8 cellular contexts compared by ENCODE assay signal in the genomic region with DNA sequence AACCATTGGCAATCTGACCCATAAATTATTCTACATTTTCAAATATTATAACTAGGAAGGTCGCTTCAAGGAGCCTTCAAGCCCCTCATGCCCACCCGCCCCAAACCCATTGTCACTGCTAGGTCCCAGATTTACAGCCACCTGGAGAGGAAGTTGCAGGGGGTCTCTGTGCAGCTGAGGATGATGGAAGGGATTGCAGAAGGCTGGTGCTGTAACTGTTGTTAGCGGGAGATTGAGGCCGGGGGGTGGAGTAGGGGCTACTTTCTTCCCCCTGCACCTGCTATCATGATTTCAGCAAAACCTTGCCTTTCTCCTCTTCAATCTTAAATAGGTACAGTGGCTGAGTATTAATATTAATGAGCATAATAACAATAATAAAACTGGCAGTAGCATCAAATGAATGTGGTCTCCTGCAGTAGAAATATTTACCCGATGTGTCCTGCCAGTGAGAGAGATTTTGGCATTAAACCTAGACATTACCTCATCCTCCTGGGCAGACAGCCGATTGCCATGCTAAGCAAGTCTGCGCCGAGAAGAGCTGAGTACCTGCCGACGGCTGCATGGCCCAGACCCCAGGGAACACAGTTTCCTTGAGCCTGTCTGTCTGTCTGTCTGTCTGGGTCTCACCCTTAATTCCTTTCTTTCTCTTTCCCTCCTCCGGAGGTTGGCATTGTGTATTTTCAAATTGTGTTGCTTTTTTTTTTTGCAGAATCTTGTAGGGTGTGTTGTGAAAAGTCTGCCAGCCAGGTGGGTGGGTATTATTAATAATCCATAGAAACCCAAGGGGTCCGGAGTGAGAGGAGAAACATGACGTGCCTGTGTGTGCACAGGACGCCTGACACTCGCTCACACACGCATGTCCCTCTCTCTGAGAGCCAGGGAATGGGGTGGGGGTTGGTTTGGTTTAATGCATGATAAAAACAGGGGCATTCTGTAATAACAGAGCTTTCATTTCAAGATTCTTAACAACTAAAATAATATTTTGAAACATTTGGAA.
DNase-seq lines count a peak whose midpoint lies in the region; ATAC-seq and TF ChIP-seq lines count a peak whose summit lies in the region.

No MANE protein-coding gene starts in this region.

- H3K27ac Mint-ChIP-seq in activated T-cell treated with anti-CD3 and anti-CD28 coated beads, Interleukin-2, amount 50 U/mL, for 24 hours = peak overlapping the region; percentile 30
- no peak overlapping the region for H3K27ac Mint-ChIP-seq in activated CD8-positive, alpha-beta memory T cell treated with anti-CD3 and anti-CD28 coated beads, Interleukin-2, amount 10 ng/mL, durations not matched to agents 7 days and 5 days

- peaks cover 14% of the 10 kb centered on the region for H3K9me3 Mint-ChIP-seq in activated T-cell treated with anti-CD3 and anti-CD28 coated beads, Interleukin-2, amount 50 U/mL, for 24 hours
- peaks cover 12% of the 10 kb centered on the region for H3K9me3 Mint-ChIP-seq in activated CD8-positive, alpha-beta memory T cell treated with anti-CD3 and anti-CD28 coated beads, Interleukin-2, amount 10 ng/mL, durations not matched to agents 7 days and 5 days (ENCODE audit: low read depth)

- peaks cover 47% of the 10 kb centered on the region for H3K36me3 Mint-ChIP-seq in activated T-cell treated with anti-CD3 and anti-CD28 coated beads, Interleukin-2, amount 50 U/mL, for 24 hours (ENCODE audit: low read depth)
- peaks cover 24% of the 10 kb centered on the region for H3K36me3 Mint-ChIP-seq in activated CD8-positive, alpha-beta memory T cell treated with anti-CD3 and anti-CD28 coated beads, Interleukin-2, amount 10 ng/mL, durations not matched to agents 7 days and 5 days

- peak overlapping the region; percentile 31 to 55 for H3K4me3 ChIP-seq in ascending aorta
- H3K4me3 ChIP-seq in iPS-20b (ENCODE audit: low read length) = peak overlapping the region; percentile 49

- intact Hi-C loops in ascending aorta (cut with DNase I) = loop anchor here (2.0 to 10.0 kb wide), 5 partner anchors 48 to 1216 kb away; no protein-coding TSS in a partner anchor

- H3K27me3 ChIP-seq in ascending aorta (no peaks in the 10 kb centered on the region), iPS-20b (ENCODE audit: insufficient read depth, low read length) (peaks cover 34% of the 10 kb centered on the region)

- TF ChIP-seq CTCF in ascending aorta (IDR thresholded peaks at IDR 0.05) (no peak), GM10266 (IDR thresholded peaks at IDR 0.05; ENCODE audit: control insufficient read depth, insufficient read depth, low read depth, missing control alignments) (no peak)

- no peaks in the 10 kb centered on the region for H3K27me3 Mint-ChIP-seq in activated T-cell treated with anti-CD3 and anti-CD28 coated beads, Interleukin-2, amount 50 U/mL, for 24 hours
- H3K27me3 Mint-ChIP-seq in activated CD8-positive, alpha-beta memory T cell treated with anti-CD3 and anti-CD28 coated beads, Interleukin-2, amount 10 ng/mL, durations not matched to agents 7 days and 5 days = peaks cover 3% of the 10 kb centered on the region

- peaks cover 8 to 37% of the 10 kb centered on the region in 2 donors for H3K4me1 ChIP-seq in ascending aorta
- H3K4me1 ChIP-seq in iPS-20b (ENCODE audit: insufficient read depth, low read length) = peaks cover 12% of the 10 kb centered on the region

- no peaks in the 10 kb centered on the region for H3K9me3 ChIP-seq in ascending aorta
- H3K9me3 ChIP-seq in iPS-20b (ENCODE audit: insufficient read depth, low read depth, low read length) = peaks cover 9% of the 10 kb centered on the region

- ATAC-seq in activated CD8-positive, alpha-beta memory T cell treated with anti-CD3 and anti-CD28 coated beads, Interleukin-2, amount 10 ng/mL, durations not matched to agents 7 days and 5 days = no peak

- H3K4me1 Mint-ChIP-seq in activated T-cell treated with anti-CD3 and anti-CD28 coated beads, Interleukin-2, amount 50 U/mL, for 24 hours (ENCODE audit: low read depth) = peaks cover 51% of the 10 kb centered on the region
- peaks cover 26% of the 10 kb centered on the region for H3K4me1 Mint-ChIP-seq in activated CD8-positive, alpha-beta memory T cell treated with anti-CD3 and anti-CD28 coated beads, Interleukin-2, amount 10 ng/mL, durations not matched to agents 7 days and 5 days

- DNase-seq in activated T-cell treated with anti-CD3 and anti-CD28 coated beads, Interleukin-2, amount 50 U/mL, for 24 hours = no peak
- DNase-seq in activated T-cell treated with anti-CD3 and anti-CD28 coated beads, Interleukin-2, amount 50 U/mL, for 1 hour = no peak
- DNase-seq in ascending aorta (ENCODE audit: low spot score in 2 of 2) (peak in 1 of 2 donors; percentile 89), superior temporal gyrus (ENCODE audit: extremely low spot score) (peak; percentile 78), GM10266 (ENCODE audit: extremely low spot score) (no peak)
- no peak for DNase-seq in activated CD8-positive, alpha-beta memory T cell treated with anti-CD3 and anti-CD28 coated beads, Interleukin-2, amount 10 ng/mL, durations not matched to agents 7 days and 5 days
- DNase-seq in activated T-cell treated with anti-CD3 and anti-CD28 coated beads, Interleukin-2, amount 50 U/mL, for 48 hours = no peak

- peak overlapping the region; percentile 57; the same call in 1 of the 2 replicates for H3K9ac ChIP-seq in iPS-20b (ENCODE audit: low read depth, low read length)

- peak overlapping the region; percentile 90 to 91 for H3K27ac ChIP-seq in ascending aorta
- no peak overlapping the region for H3K27ac ChIP-seq in iPS-20b (ENCODE audit: low read length)

- peaks cover 11 to 13% of the 10 kb centered on the region in 2 donors for H3K36me3 ChIP-seq in ascending aorta
- H3K36me3 ChIP-seq in iPS-20b (ENCODE audit: insufficient read depth, low read depth, low read length) = no peaks in the 10 kb centered on the region

- CTCF ChIA-PET in activated CD8-positive, alpha-beta memory T cell treated with anti-CD3 and anti-CD28 coated beads, Interleukin-2, amount 10 ng/mL, durations not matched to agents 7 days and 5 days (lab: Charles Lee) = interaction anchor here (1.3 kb wide), 1 partner anchor 285 kb away, joined by 4 read pairs; no protein-coding TSS in a partner anchor

- H3K4me3 Mint-ChIP-seq in activated T-cell treated with anti-CD3 and anti-CD28 coated beads, Interleukin-2, amount 50 U/mL, for 24 hours = no peak overlapping the region
- H3K4me3 Mint-ChIP-seq in activated CD8-positive, alpha-beta memory T cell treated with anti-CD3 and anti-CD28 coated beads, Interleukin-2, amount 10 ng/mL, durations not matched to agents 7 days and 5 days = no peak overlapping the region
